2 cellular contexts compared by ENCODE assay signal in genomic region chr10:32949221-32949678, GRCh38.
TF ChIP-seq lines count a peak whose summit lies in the region.

No MANE protein-coding gene starts in this region.

TF ChIP-seq in IMR-90, 13 proteins besides CTCF, POLR2A, EP300 and RAD21:
- TF ChIP-seq CEBPB (IDR thresholded peaks at IDR 0.05; ENCODE audit: low read depth, low read length) (no peak), MAFK (IDR thresholded peaks at IDR 0.05; ENCODE audit: low read depth, low read length) (no peak), RFX5 (IDR thresholded peaks at IDR 0.05; ENCODE audit: low read depth, low read length) (no peak), MAZ (IDR thresholded peaks at IDR 0.05; ENCODE audit: borderline replicate concordance, low read depth, low read length) (no peak), FOS (IDR thresholded peaks at IDR 0.05; ENCODE audit: low read depth, low read length) (no peak), USF2 (IDR thresholded peaks at IDR 0.05; ENCODE audit: low read depth, low read length) (no peak), NFE2L2 (IDR thresholded peaks at IDR 0.05; ENCODE audit: low read depth, low read length) (no peak), CHD1 (IDR thresholded peaks at IDR 0.05; ENCODE audit: low read depth, low read length) (no peak), SMC3 (IDR thresholded peaks at IDR 0.05; ENCODE audit: low read depth, low read length) (no peak), RCOR1 (IDR thresholded peaks at IDR 0.05; ENCODE audit: insufficient replicate concordance, low read length) (no peak), MXI1 (IDR thresholded peaks at IDR 0.05; ENCODE audit: borderline replicate concordance, low read depth, low read length) (no peak), BHLHE40 (IDR thresholded peaks at IDR 0.05; ENCODE audit: low read depth, low read length) (no peak)

TF ChIP-seq in H1, 55 proteins besides CTCF, POLR2A, EP300 and RAD21:
- no peak for TF ChIP-seq HDAC6 (IDR thresholded peaks at IDR 0.05; ENCODE audit: low read depth, low read length)
- TF ChIP-seq SAP30 (IDR thresholded peaks at IDR 0.05; ENCODE audit: insufficient read depth, insufficient replicate concordance, low read length): no peak
- TF ChIP-seq SRF (IDR thresholded peaks at IDR 0.05; ENCODE audit: low read depth, low read length): no peak
- TF ChIP-seq JUN (IDR thresholded peaks at IDR 0.05; ENCODE audit: low read depth, low read length): no peak
- TF ChIP-seq CHD2 (IDR thresholded peaks at IDR 0.05; ENCODE audit: low read length): no peak
- TF ChIP-seq JUND (IDR thresholded peaks at IDR 0.05; ENCODE audit: low read length): no peak
- TF ChIP-seq RXRA (IDR thresholded peaks at IDR 0.05; ENCODE audit: insufficient read depth, low read depth, low read length): no peak
- TF ChIP-seq, protein P1, sequence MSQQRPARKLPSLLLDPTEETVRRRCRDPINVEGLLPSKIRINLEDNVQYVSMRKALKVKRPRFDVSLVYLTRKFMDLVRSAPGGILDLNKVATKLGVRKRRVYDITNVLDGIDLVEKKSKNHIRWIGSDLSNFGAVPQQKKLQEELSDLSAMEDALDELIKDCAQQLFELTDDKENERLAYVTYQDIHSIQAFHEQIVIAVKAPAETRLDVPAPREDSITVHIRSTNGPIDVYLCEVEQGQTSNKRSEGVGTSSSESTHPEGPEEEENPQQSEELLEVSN (IDR thresholded peaks at IDR 0.05): no peak
- TF ChIP-seq EGR1 (IDR thresholded peaks at IDR 0.05; ENCODE audit: borderline replicate concordance, low read depth, low read length): no peak
- no peak for TF ChIP-seq SP1 (IDR thresholded peaks at IDR 0.05; ENCODE audit: low read depth, low read length)
- TF ChIP-seq SP2 (IDR thresholded peaks at IDR 0.05; ENCODE audit: low read length): no peak
- TF ChIP-seq CBX8 (IDR thresholded peaks at IDR 0.05; ENCODE audit: borderline replicate concordance, low read depth, low read length): no peak
- no peak for TF ChIP-seq NRF1 (IDR thresholded peaks at IDR 0.05; ENCODE audit: low read depth, low read length)
- TF ChIP-seq USF2 (IDR thresholded peaks at IDR 0.05; ENCODE audit: low read length): no peak
- no peak for TF ChIP-seq RBBP5 (IDR thresholded peaks at IDR 0.05; ENCODE audit: borderline replicate concordance, low read depth, low read length)
- TF ChIP-seq, protein P2, sequence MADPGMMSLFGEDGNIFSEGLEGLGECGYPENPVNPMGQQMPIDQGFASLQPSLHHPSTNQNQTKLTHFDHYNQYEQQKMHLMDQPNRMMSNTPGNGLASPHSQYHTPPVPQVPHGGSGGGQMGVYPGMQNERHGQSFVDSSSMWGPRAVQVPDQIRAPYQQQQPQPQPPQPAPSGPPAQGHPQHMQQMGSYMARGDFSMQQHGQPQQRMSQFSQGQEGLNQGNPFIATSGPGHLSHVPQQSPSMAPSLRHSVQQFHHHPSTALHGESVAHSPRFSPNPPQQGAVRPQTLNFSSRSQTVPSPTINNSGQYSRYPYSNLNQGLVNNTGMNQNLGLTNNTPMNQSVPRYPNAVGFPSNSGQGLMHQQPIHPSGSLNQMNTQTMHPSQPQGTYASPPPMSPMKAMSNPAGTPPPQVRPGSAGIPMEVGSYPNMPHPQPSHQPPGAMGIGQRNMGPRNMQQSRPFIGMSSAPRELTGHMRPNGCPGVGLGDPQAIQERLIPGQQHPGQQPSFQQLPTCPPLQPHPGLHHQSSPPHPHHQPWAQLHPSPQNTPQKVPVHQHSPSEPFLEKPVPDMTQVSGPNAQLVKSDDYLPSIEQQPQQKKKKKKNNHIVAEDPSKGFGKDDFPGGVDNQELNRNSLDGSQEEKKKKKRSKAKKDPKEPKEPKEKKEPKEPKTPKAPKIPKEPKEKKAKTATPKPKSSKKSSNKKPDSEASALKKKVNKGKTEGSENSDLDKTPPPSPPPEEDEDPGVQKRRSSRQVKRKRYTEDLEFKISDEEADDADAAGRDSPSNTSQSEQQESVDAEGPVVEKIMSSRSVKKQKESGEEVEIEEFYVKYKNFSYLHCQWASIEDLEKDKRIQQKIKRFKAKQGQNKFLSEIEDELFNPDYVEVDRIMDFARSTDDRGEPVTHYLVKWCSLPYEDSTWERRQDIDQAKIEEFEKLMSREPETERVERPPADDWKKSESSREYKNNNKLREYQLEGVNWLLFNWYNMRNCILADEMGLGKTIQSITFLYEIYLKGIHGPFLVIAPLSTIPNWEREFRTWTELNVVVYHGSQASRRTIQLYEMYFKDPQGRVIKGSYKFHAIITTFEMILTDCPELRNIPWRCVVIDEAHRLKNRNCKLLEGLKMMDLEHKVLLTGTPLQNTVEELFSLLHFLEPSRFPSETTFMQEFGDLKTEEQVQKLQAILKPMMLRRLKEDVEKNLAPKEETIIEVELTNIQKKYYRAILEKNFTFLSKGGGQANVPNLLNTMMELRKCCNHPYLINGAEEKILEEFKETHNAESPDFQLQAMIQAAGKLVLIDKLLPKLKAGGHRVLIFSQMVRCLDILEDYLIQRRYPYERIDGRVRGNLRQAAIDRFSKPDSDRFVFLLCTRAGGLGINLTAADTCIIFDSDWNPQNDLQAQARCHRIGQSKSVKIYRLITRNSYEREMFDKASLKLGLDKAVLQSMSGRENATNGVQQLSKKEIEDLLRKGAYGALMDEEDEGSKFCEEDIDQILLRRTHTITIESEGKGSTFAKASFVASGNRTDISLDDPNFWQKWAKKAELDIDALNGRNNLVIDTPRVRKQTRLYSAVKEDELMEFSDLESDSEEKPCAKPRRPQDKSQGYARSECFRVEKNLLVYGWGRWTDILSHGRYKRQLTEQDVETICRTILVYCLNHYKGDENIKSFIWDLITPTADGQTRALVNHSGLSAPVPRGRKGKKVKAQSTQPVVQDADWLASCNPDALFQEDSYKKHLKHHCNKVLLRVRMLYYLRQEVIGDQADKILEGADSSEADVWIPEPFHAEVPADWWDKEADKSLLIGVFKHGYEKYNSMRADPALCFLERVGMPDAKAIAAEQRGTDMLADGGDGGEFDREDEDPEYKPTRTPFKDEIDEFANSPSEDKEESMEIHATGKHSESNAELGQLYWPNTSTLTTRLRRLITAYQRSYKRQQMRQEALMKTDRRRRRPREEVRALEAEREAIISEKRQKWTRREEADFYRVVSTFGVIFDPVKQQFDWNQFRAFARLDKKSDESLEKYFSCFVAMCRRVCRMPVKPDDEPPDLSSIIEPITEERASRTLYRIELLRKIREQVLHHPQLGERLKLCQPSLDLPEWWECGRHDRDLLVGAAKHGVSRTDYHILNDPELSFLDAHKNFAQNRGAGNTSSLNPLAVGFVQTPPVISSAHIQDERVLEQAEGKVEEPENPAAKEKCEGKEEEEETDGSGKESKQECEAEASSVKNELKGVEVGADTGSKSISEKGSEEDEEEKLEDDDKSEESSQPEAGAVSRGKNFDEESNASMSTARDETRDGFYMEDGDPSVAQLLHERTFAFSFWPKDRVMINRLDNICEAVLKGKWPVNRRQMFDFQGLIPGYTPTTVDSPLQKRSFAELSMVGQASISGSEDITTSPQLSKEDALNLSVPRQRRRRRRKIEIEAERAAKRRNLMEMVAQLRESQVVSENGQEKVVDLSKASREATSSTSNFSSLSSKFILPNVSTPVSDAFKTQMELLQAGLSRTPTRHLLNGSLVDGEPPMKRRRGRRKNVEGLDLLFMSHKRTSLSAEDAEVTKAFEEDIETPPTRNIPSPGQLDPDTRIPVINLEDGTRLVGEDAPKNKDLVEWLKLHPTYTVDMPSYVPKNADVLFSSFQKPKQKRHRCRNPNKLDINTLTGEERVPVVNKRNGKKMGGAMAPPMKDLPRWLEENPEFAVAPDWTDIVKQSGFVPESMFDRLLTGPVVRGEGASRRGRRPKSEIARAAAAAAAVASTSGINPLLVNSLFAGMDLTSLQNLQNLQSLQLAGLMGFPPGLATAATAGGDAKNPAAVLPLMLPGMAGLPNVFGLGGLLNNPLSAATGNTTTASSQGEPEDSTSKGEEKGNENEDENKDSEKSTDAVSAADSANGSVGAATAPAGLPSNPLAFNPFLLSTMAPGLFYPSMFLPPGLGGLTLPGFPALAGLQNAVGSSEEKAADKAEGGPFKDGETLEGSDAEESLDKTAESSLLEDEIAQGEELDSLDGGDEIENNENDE (IDR thresholded peaks at IDR 0.05; ENCODE audit: insufficient replicate concordance, low read length): no peak
TF ChIP-seq in H1: peak in this region for 0.
